Comparison of ENCODE assay signal across 9 cellular contexts in genomic region chr18:56168049-56168781, GRCh38.
A peak's percentile ranks its signal among the peaks of the same experiment; 100 is the strongest.
DNase-seq lines count a peak whose midpoint lies in the region; ATAC-seq and TF ChIP-seq lines count a peak whose summit lies in the region.
"Had no signal": no experiment of that assay in that cellular context is flagged by ENCODE, and none has a peak within 500 bp of the region (broad histone marks: within the 10 kb centered on the region; RNA-seq: fewer than 3 reads in every experiment).

No MANE protein-coding gene starts in this region.

- H3K27ac ChIP-seq in ACC112 (ENCODE audit: low read depth, low read length) = peak overlapping the region; percentile 30; the same call in 1 of the 2 replicates
- peak overlapping the region; percentile 74 to 89 (median 82) for H3K27ac ChIP-seq in esophagus squamous epithelium
- H3K27ac ChIP-seq in muscle layer of duodenum (ENCODE audit: low read length) = peak overlapping the region; percentile 39

- intact Hi-C loops in esophagus squamous epithelium (cut with DNase I) = no loop called here
- intact Hi-C loops in activated CD4-positive, alpha-beta T cell treated with anti-CD3 and anti-CD28 coated beads for 36 hours (cut with DNase I, micrococcal nuclease) = no loop called here

- peak; percentile 90 for DNase-seq in M059J (ENCODE audit: low read depth)
- DNase-seq in esophagus squamous epithelium (lab: John Stamatoyannopoulos, UW) = no peak
- DNase-seq in activated CD4-positive, alpha-beta T cell treated with anti-CD3 and anti-CD28 coated beads for 36 hours = no peak
- no peak for DNase-seq in HK-2 (ENCODE audit: unreplicated experiment)
- no peak for DNase-seq in activated naive CD4-positive, alpha-beta T cell (lab: John Stamatoyannopoulos, UW)
- DNase-seq: CD4-positive, CD25-positive, alpha-beta regulatory T cell had no signal

- H3K27me3 ChIP-seq in ACC112 (ENCODE audit: insufficient read depth, low read length) (no peaks in the 10 kb centered on the region), esophagus squamous epithelium (no peaks in the 10 kb centered on the region), muscle layer of duodenum (ENCODE audit: low read depth, low read length) (no peaks in the 10 kb centered on the region)

- H2AFZ ChIP-seq in ACC112 (ENCODE audit: low read length, unreplicated experiment) = peak overlapping the region; percentile 83

- WGBS in esophagus squamous epithelium, 2 donors = 17 to 20% methylated on average over 5 of the region's 5 CpGs

- no peaks in the 10 kb centered on the region for H3K9me3 ChIP-seq in esophagus squamous epithelium
- no peaks in the 10 kb centered on the region for H3K9me3 ChIP-seq in muscle layer of duodenum (ENCODE audit: control insufficient read depth in 1 of 2, low read length in 2 of 2)

- H3K79me2 ChIP-seq in ACC112 (ENCODE audit: control insufficient read depth, insufficient read depth, low read length, unreplicated experiment) = no peaks in the 10 kb centered on the region

- no peaks in the 10 kb centered on the region for H3K27me3 Mint-ChIP-seq in activated CD4-positive, alpha-beta T cell treated with anti-CD3 and anti-CD28 coated beads for 36 hours
- H3K27me3 Mint-ChIP-seq: CD4-positive, CD25-positive, alpha-beta regulatory T cell had no signal

- H3K4me1 Mint-ChIP-seq in activated CD4-positive, alpha-beta T cell treated with anti-CD3 and anti-CD28 coated beads for 36 hours = no peaks in the 10 kb centered on the region
- H3K4me1 Mint-ChIP-seq: CD4-positive, CD25-positive, alpha-beta regulatory T cell had no signal

- POLR2A ChIA-PET in activated CD4-positive, alpha-beta T cell treated with anti-CD3 and anti-CD28 coated beads for 36 hours (lab: Charles Lee) = interaction anchor here (0.6 kb wide), 1 partner anchor 423 kb away, joined by 3 read pairs; no protein-coding TSS in a partner anchor

- H3K4me1 ChIP-seq in ACC112 (ENCODE audit: control insufficient read depth, insufficient read depth, low read length, unreplicated experiment) (peaks cover 10% of the 10 kb centered on the region), esophagus squamous epithelium (peaks cover 0 to 40% (median 22%) of the 10 kb centered on the region in 3 donors), muscle layer of duodenum (ENCODE audit: control insufficient read depth in 1 of 2, insufficient read depth in 2 of 2, low read length in 2 of 2) (no peaks in the 10 kb centered on the region)

- CTCF ChIA-PET in activated CD4-positive, alpha-beta T cell treated with anti-CD3 and anti-CD28 coated beads for 36 hours (lab: Charles Lee) = interaction anchor here (1.0 kb wide), 1 partner anchor 49 kb away, joined by 3 read pairs; no protein-coding TSS in a partner anchor

- H3K27ac Mint-ChIP-seq in activated CD4-positive, alpha-beta T cell treated with anti-CD3 and anti-CD28 coated beads for 36 hours = no peak overlapping the region
- H3K27ac Mint-ChIP-seq: CD4-positive, CD25-positive, alpha-beta regulatory T cell had no signal

- no peaks in the 10 kb centered on the region for H3K36me3 Mint-ChIP-seq in activated CD4-positive, alpha-beta T cell treated with anti-CD3 and anti-CD28 coated beads for 36 hours (ENCODE audit: low read depth)
- H3K36me3 Mint-ChIP-seq: CD4-positive, CD25-positive, alpha-beta regulatory T cell had no signal

- H3K36me3 ChIP-seq in ACC112 (ENCODE audit: insufficient read depth, low read length) (no peaks in the 10 kb centered on the region), esophagus squamous epithelium (no peaks in the 10 kb centered on the region), muscle layer of duodenum (ENCODE audit: control insufficient read depth in 1 of 2, insufficient read depth in 2 of 2, low read length in 2 of 2) (no peaks in the 10 kb centered on the region)

- H3K4me3 ChIP-seq in ACC112 (ENCODE audit: low read depth, low read length) (no peak overlapping the region), esophagus squamous epithelium (no peak overlapping the region), muscle layer of duodenum (ENCODE audit: low read depth in 1 of 2, low read length in 2 of 2) (no peak overlapping the region)

- no peak for TF ChIP-seq CTCF in esophagus squamous epithelium (IDR thresholded peaks at IDR 0.05)

- H3K4me3 Mint-ChIP-seq in activated CD4-positive, alpha-beta T cell treated with anti-CD3 and anti-CD28 coated beads for 36 hours = no peak overlapping the region
- H3K4me3 Mint-ChIP-seq: CD4-positive, CD25-positive, alpha-beta regulatory T cell had no signal

- no peak for ATAC-seq in GM21447 (IDR thresholded peaks at IDR 0.05; ENCODE audit: unreplicated experiment)
- no peak for ATAC-seq in activated CD4-positive, alpha-beta T cell treated with anti-CD3 and anti-CD28 coated beads for 36 hours

- no peak for TF ChIP-seq POLR2A in esophagus squamous epithelium (IDR thresholded peaks at IDR 0.05)

- no peaks in the 10 kb centered on the region for H3K9me3 Mint-ChIP-seq in activated CD4-positive, alpha-beta T cell treated with anti-CD3 and anti-CD28 coated beads for 36 hours (ENCODE audit: low read depth)

Comparison
In these comparisons a context has a peak if more than half of its experiments do, and no peak if none do; other contexts are left out.
1. H3K27ac ChIP-seq: peak in every context shown above with its lines; median percentile 82 in esophagus squamous epithelium; 39 in muscle layer of duodenum; 30 in ACC112.